1 cellular context compared by ENCODE assay signal in genomic region chr6:150004783-150005717, GRCh38.
TF ChIP-seq lines count a peak whose summit lies in the region.

No MANE protein-coding gene starts in this region.

TF ChIP-seq in HepG2, 621 proteins besides CTCF, POLR2A, EP300 and RAD21 (continued from another document):
- peak; percentile 78; the same call in 1 of the 2 replicates for TF ChIP-seq ZHX1 (CRISPR knock-in tag; IDR thresholded peaks at IDR 0.05; ENCODE audit: low read depth)
- no peak for TF ChIP-seq KLF11 (CRISPR knock-in tag; IDR thresholded peaks at IDR 0.05)
- TF ChIP-seq ELF3 (CRISPR knock-in tag; IDR thresholded peaks at IDR 0.05): peak; percentile 27; the same call in 1 of the 2 replicates
- peak; percentile 44; the same call in 1 of the 2 replicates for TF ChIP-seq ZBTB38 (CRISPR knock-in tag; IDR thresholded peaks at IDR 0.05)
- no peak for TF ChIP-seq ZMAT5 (CRISPR knock-in tag; IDR thresholded peaks at IDR 0.05; ENCODE audit: borderline replicate concordance, low read depth)
- peak; percentile 61 for TF ChIP-seq ZNF350 (CRISPR knock-in tag; IDR thresholded peaks at IDR 0.05; ENCODE audit: borderline replicate concordance, low read depth)
- no peak for TF ChIP-seq ZNF644 (CRISPR knock-in tag; IDR thresholded peaks at IDR 0.05; ENCODE audit: low read depth)
- no peak for TF ChIP-seq HES4 (CRISPR knock-in tag; IDR thresholded peaks at IDR 0.05; ENCODE audit: borderline replicate concordance)
- TF ChIP-seq TMF1 (CRISPR knock-in tag; IDR thresholded peaks at IDR 0.05; ENCODE audit: low read depth): 0 out of 2 replicates have a peak, but pooled peaks have one; percentile 53
- no peak for TF ChIP-seq SMAD3 (CRISPR knock-in tag; IDR thresholded peaks at IDR 0.05)
- no peak for TF ChIP-seq SATB2 (CRISPR knock-in tag; IDR thresholded peaks at IDR 0.05)
- TF ChIP-seq ZBTB46 (CRISPR knock-in tag; IDR thresholded peaks at IDR 0.05; ENCODE audit: borderline replicate concordance): no peak
- no peak for TF ChIP-seq ATF5 (CRISPR knock-in tag; IDR thresholded peaks at IDR 0.05; ENCODE audit: low read depth)
- peak; percentile 28; the same call in 1 of the 2 replicates for TF ChIP-seq MIER3 (CRISPR knock-in tag; IDR thresholded peaks at IDR 0.05; ENCODE audit: borderline replicate concordance)
- no peak for TF ChIP-seq IRX3 (CRISPR knock-in tag; IDR thresholded peaks at IDR 0.05; ENCODE audit: borderline replicate concordance, low read depth)
- no peak for TF ChIP-seq IKZF4 (CRISPR knock-in tag; IDR thresholded peaks at IDR 0.05; ENCODE audit: borderline replicate concordance, low read depth, not compliant biosample characterization)
- TF ChIP-seq ZMAT3 (CRISPR knock-in tag; conservative IDR thresholded peaks at IDR 0.05): no peak
- peak; percentile 19; the same call in 1 of the 2 replicates for TF ChIP-seq ZBTB8A (CRISPR knock-in tag; IDR thresholded peaks at IDR 0.05; ENCODE audit: borderline replicate concordance, low read depth)
- TF ChIP-seq ZNF432 (CRISPR knock-in tag; IDR thresholded peaks at IDR 0.05; ENCODE audit: borderline replicate concordance): no peak
- TF ChIP-seq WIZ (CRISPR knock-in tag; IDR thresholded peaks at IDR 0.05): no peak; the same call in 1 of the 2 replicates
- TF ChIP-seq ZBTB26 (CRISPR knock-in tag; IDR thresholded peaks at IDR 0.05; ENCODE audit: borderline replicate concordance): peak; percentile 66; the same call in 1 of the 2 replicates
- TF ChIP-seq USF2 (IDR thresholded peaks at IDR 0.05; ENCODE audit: low read depth, low read length): peak; percentile 89
- peak; percentile 99 for TF ChIP-seq USF2 (CRISPR knock-in tag; IDR thresholded peaks at IDR 0.05; ENCODE audit: borderline replicate concordance)
- TF ChIP-seq PCBP1 (IDR thresholded peaks at IDR 0.05; ENCODE audit: borderline replicate concordance, low read depth, low read length): 0 out of 2 replicates have a peak, but pooled peaks have one; percentile 32
- TF ChIP-seq FOXA1 (IDR thresholded peaks at IDR 0.05): no peak
- no peak for TF ChIP-seq FOXA1 (CRISPR knock-in tag; IDR thresholded peaks at IDR 0.05)
- no peak for TF ChIP-seq FUBP1 (CRISPR knock-in tag; IDR thresholded peaks at IDR 0.05; ENCODE audit: borderline replicate concordance)
- TF ChIP-seq ZNF326 (CRISPR knock-in tag; IDR thresholded peaks at IDR 0.05; ENCODE audit: borderline replicate concordance): no peak
- no peak for TF ChIP-seq U2AF1 (optimal IDR thresholded peaks at IDR 0.05; ENCODE audit: low read depth, low read length)
- TF ChIP-seq ZNF407 (CRISPR knock-in tag; IDR thresholded peaks at IDR 0.05; ENCODE audit: not compliant biosample characterization): no peak
TF ChIP-seq in HepG2: peak in this region for 176.
